Comparison of ENCODE assay signal across 20 cellular contexts in the genomic region with DNA sequence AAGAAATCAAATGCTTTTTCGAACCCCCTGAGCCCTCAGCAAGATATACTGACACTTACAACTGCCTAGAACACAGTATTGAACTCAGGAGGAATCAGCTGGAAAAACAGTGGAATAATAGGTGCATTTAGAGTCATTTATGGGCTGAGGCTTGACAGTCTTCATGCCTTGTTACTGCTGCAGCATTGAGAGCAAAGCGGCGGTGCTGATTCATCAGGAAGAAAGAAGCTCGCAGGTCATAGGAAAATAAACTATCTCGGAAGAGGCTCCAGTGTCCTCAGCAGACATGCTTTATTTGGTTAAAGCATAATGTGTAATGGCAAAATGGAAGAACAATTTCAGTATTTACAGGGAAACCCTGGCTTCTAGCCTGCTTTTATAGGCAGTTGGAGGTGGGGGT. TPM values are rescaled to one million over a fixed set of nuclear protein-coding genes. Genes with fewer than 3 reads are reported as not detected.
DNase-seq lines count a peak whose midpoint lies in the region; ATAC-seq and TF ChIP-seq lines count a peak whose summit lies in the region.
"Had no signal": no experiment of that assay in that cellular context is flagged by ENCODE, and none has a peak within 500 bp of the region (broad histone marks: within the 10 kb centered on the region; RNA-seq: fewer than 3 reads in every experiment).

No MANE protein-coding gene starts in this region.

- H3K4me1 ChIP-seq in mesenchymal stem cell (ENCODE audit: control insufficient read depth, insufficient read depth, low read depth, low read length) (peaks cover 2% of the 10 kb centered on the region), smooth muscle cell (ENCODE audit: low read depth) (peaks cover 19% of the 10 kb centered on the region)
- H3K4me1 ChIP-seq: lower lobe of right lung, right lobe of liver had no signal

- TF ChIP-seq CTCF in dorsolateral prefrontal cortex (IDR thresholded peaks at IDR 0.05 in 54 of 56, conservative IDR thresholded peaks at IDR 0.05 in 2 of 56; ENCODE audit: low read depth in 1 of 56, partially characterized antibody in 56 of 56): no peak
- TF ChIP-seq CTCF in smooth muscle cell (IDR thresholded peaks at IDR 0.05; ENCODE audit: borderline replicate concordance, insufficient read depth, poor library complexity, severe bottlenecking): no peak
- TF ChIP-seq CTCF in MCF 10A (IDR thresholded peaks at IDR 0.05; ENCODE audit: unreplicated experiment): no peak
- no peak for TF ChIP-seq CTCF in coronary artery (IDR thresholded peaks at IDR 0.05)

- H3K4me3 Mint-ChIP-seq in MCF 10A (ENCODE audit: unreplicated experiment): no peak overlapping the region

- H3K9me3 Mint-ChIP-seq in MCF 10A (ENCODE audit: unreplicated experiment): no peaks in the 10 kb centered on the region

- H3K9me3 ChIP-seq in mesenchymal stem cell (ENCODE audit: control insufficient read depth, low read length): no peaks in the 10 kb centered on the region
- no peaks in the 10 kb centered on the region for H3K9me3 ChIP-seq in smooth muscle cell (replicated peaks; ENCODE audit: low read depth)
- H3K9me3 ChIP-seq: lower lobe of right lung, MG63, right lobe of liver had no signal

- no peak overlapping the region for H4K8ac ChIP-seq in mesenchymal stem cell (ENCODE audit: low read length)

- intact Hi-C loops in dorsolateral prefrontal cortex (cut with DNase I): no loop called here
- intact Hi-C loops in MCF 10A (cut with micrococcal nuclease): no loop called here

- H3K14ac ChIP-seq in mesenchymal stem cell (ENCODE audit: low read length in 2 of 2): no peak overlapping the region

- no peak overlapping the region for H2AFZ ChIP-seq in mesenchymal stem cell (ENCODE audit: low read depth, low read length)
- no peak overlapping the region for H2AFZ ChIP-seq in smooth muscle cell (ENCODE audit: low read depth)

- no peak overlapping the region for H2BK5ac ChIP-seq in mesenchymal stem cell (ENCODE audit: low read depth, low read length, poor library complexity, severe bottlenecking)

- H3K36me3 Mint-ChIP-seq in MCF 10A (ENCODE audit: insufficient read depth, unreplicated experiment): peaks cover 4% of the 10 kb centered on the region

- ATAC-seq in GM19455 (IDR thresholded peaks at IDR 0.05; ENCODE audit: unreplicated experiment): no peak
- ATAC-seq: lower lobe of right lung, right lobe of liver had no signal

- no peaks in the 10 kb centered on the region for H3K79me2 ChIP-seq in smooth muscle cell (ENCODE audit: low read depth)

- no peaks in the 10 kb centered on the region for H3K27me3 Mint-ChIP-seq in MCF 10A (ENCODE audit: insufficient read depth, unreplicated experiment)

- no peak overlapping the region for H3K4ac ChIP-seq in mesenchymal stem cell (ENCODE audit: low read depth in 1 of 2, low read length in 2 of 2)

- H3K4me3 ChIP-seq in dorsolateral prefrontal cortex: peak overlapping the region in 37 of 59 donors; percentile 2 to 54 (median 22)
- no peak overlapping the region for H3K4me3 ChIP-seq in mesenchymal stem cell (ENCODE audit: insufficient read depth in 1 of 2, low read depth in 1 of 2, low read length in 2 of 2)
- H3K4me3 ChIP-seq in smooth muscle cell: no peak overlapping the region
- H3K4me3 ChIP-seq in coronary artery: no peak overlapping the region
- H3K4me3 ChIP-seq: lower lobe of right lung, MG63, right lobe of liver had no signal

- H3K27me3 ChIP-seq in dorsolateral prefrontal cortex (no peaks in the 10 kb centered on the region), mesenchymal stem cell (ENCODE audit: control insufficient read depth in 1 of 2, insufficient read depth in 1 of 2, low read length in 2 of 2) (peaks cover 0 to 22% of the 10 kb centered on the region in 2 experiments), smooth muscle cell (ENCODE audit: low read depth) (peaks cover 25% of the 10 kb centered on the region)
- H3K27me3 ChIP-seq: MG63, right lobe of liver had no signal

- H3K27ac Mint-ChIP-seq in MCF 10A (ENCODE audit: low read depth, unreplicated experiment): no peak overlapping the region

- DNase-seq in NCI-H2227 (lab: John Stamatoyannopoulos, UW; ENCODE audit: unreplicated experiment) (peak; percentile 44), dorsolateral prefrontal cortex (peak in 1 of 10 donors; percentile 15), mesenchymal stem cell (peak; percentile 62), smooth muscle cell (lab: John Stamatoyannopoulos, UW; ENCODE audit: unreplicated experiment) (no peak), MCF 10A (ENCODE audit: unreplicated experiment) (no peak), coronary artery (ENCODE audit: low spot score) (no peak)
- DNase-seq: activated CD4-positive, CD25-positive, alpha-beta regulatory T cell treated with anti-CD3 and anti-CD28 coated beads, Interleukin-2, amount 50 U/mL, for 72 hours; activated gamma-delta T cell treated with Interleukin-2 at 50 U/mL for 16 hours; activated T-cell treated with anti-CD3 and anti-CD28 coated beads, Interleukin-2, amount 50 U/mL, for 1 hour; Calu3; dermis blood vessel endothelial cell; lower lobe of right lung; MG63; NCI-H1417 treated with DMSO at 0.1 percent for 48 hours; NCI-H2171; right lobe of liver; T-helper 9 cell had no signal

- H2BK120ac ChIP-seq in mesenchymal stem cell (ENCODE audit: low read depth, low read length): no peak overlapping the region

- H3K23ac ChIP-seq in mesenchymal stem cell (ENCODE audit: low read length in 2 of 2): no peak overlapping the region

- no peaks in the 10 kb centered on the region for H3K4me1 Mint-ChIP-seq in MCF 10A (ENCODE audit: insufficient read depth, unreplicated experiment)

- POLR2A ChIA-PET in MCF 10A (lab: Yijun Ruan, JAX): interaction anchor here (0.6 to 1.1 kb wide), 3 partner anchors 9 to 129 kb away, joined by 5 to 7 read pairs (median 5); no protein-coding TSS in a partner anchor

- no peak overlapping the region for H3K18ac ChIP-seq in mesenchymal stem cell (ENCODE audit: low read depth in 1 of 2, low read length in 2 of 2)

- H3K27ac ChIP-seq in dorsolateral prefrontal cortex: peak overlapping the region in 15 of 59 donors; percentile 8 to 63 (median 40)
- no peak overlapping the region for H3K27ac ChIP-seq in mesenchymal stem cell (ENCODE audit: low read length, poor library complexity, severe bottlenecking)
- H3K27ac ChIP-seq in smooth muscle cell (ENCODE audit: low read depth): no peak overlapping the region
- H3K27ac ChIP-seq in coronary artery: no peak overlapping the region
- H3K27ac ChIP-seq: C4-2B, lower lobe of right lung, right lobe of liver, RWPE1 had no signal

- H3K36me3 ChIP-seq in mesenchymal stem cell (ENCODE audit: control insufficient read depth in 1 of 2, insufficient read depth in 2 of 2, low read depth in 1 of 2, low read length in 2 of 2) (no peaks in the 10 kb centered on the region), smooth muscle cell (ENCODE audit: low read depth) (no peaks in the 10 kb centered on the region)
- H3K36me3 ChIP-seq: lower lobe of right lung, MG63, right lobe of liver had no signal

- no peaks in the 10 kb centered on the region for H4K20me1 ChIP-seq in smooth muscle cell (ENCODE audit: low read depth)

- H3K9ac ChIP-seq in mesenchymal stem cell (ENCODE audit: low read length) (no peak overlapping the region), smooth muscle cell (ENCODE audit: low read depth) (no peak overlapping the region)

- no peaks in the 10 kb centered on the region for H3K79me1 ChIP-seq in mesenchymal stem cell (replicated peaks; ENCODE audit: low read length, poor library complexity, severe bottlenecking)

- no peak overlapping the region for H2BK15ac ChIP-seq in mesenchymal stem cell (ENCODE audit: low read depth, poor library complexity, severe bottlenecking)

- BruUV-seq in MCF 10A (replicated peaks; lab: Mats Ljungman, UMichigan): no TSS peak

- no peak overlapping the region for H4K91ac ChIP-seq in mesenchymal stem cell (ENCODE audit: low read length)

- no peak overlapping the region for H2AK5ac ChIP-seq in mesenchymal stem cell (ENCODE audit: low read length, severe bottlenecking)

- no peak overlapping the region for H3K4me2 ChIP-seq in mesenchymal stem cell (ENCODE audit: low read length, poor library complexity, severe bottlenecking)
- peak overlapping the region; percentile 26 for H3K4me2 ChIP-seq in smooth muscle cell

- WGBS in mesenchymal stem cell: 6% methylated on average over 4 of the region's 5 CpGs
- WGBS in smooth muscle cell (ENCODE audit: low lambda C conversion rate): 59% methylated on average over 5 of the region's 5 CpGs

- no peaks in the 10 kb centered on the region for H3F3A ChIP-seq in smooth muscle cell (ENCODE audit: low read depth)

- CTCF ChIA-PET in MCF 10A (lab: Yijun Ruan, JAX): interaction anchor here (0.5 to 0.7 kb wide), 2 partner anchors 17 to 24 kb away, joined by 3 read pairs; no protein-coding TSS in a partner anchor

- H2BK12ac ChIP-seq in mesenchymal stem cell (ENCODE audit: low read length in 2 of 2): no peak overlapping the region

RNA-seq across cellular contexts. Expression of gene NEO1, which starts 30.1 kb away (rescaled TPM):
- 100 to 1,000 TPM in 22 of 120 experiments, 10 to 100 TPM in 98; 53.3 to 164 (median 83.2) TPM for total RNA-seq in dorsolateral prefrontal cortex
- 90.4 TPM for polyA plus RNA-seq in mesenchymal stem cell (2013, experiment 1 of 2)
- 85.2 TPM for polyA plus RNA-seq in mesenchymal stem cell (2013, experiment 2 of 2)
- 20.9 and 21.8 TPM in 2 replicates for total RNA-seq in smooth muscle cell
- 4.9 and 7.1 TPM in 2 replicates for polyA plus RNA-seq in smooth muscle cell
- total RNA-seq in MCF 10A (2022): 13.2 and 15.1 TPM in 2 replicates

Comparison
In these comparisons a context has a peak if more than half of its experiments do, and no peak if none do; other contexts are left out.
1. DNase-seq: peak in NCI-H2227 (single experiment) and mesenchymal stem cell (single experiment); none in smooth muscle cell (single experiment), MCF 10A (single experiment) and coronary artery (single experiment).
2. H3K4me3 ChIP-seq: peak in dorsolateral prefrontal cortex (37 of 59); none in mesenchymal stem cell (0 of 2), smooth muscle cell (single experiment) and coronary artery (single experiment).